Comparison of ENCODE assay signal across 11 cellular contexts in genomic region chrX:115268421-115268820, GRCh38. TPM values are rescaled to one million over a fixed set of nuclear protein-coding genes. Genes with fewer than 3 reads are reported as not detected.
A peak's percentile ranks its signal among the peaks of the same experiment; 100 is the strongest.
DNase-seq lines count a peak whose midpoint lies in the region; ATAC-seq, FAIRE-seq and TF ChIP-seq lines count a peak whose summit lies in the region.
"Had no signal": no experiment of that assay in that cellular context is flagged by ENCODE, and none has a peak within 500 bp of the region (broad histone marks: within the 10 kb centered on the region; RNA-seq: fewer than 3 reads in every experiment).

No MANE protein-coding gene starts in this region.

- no peaks in the 10 kb centered on the region for H3K9me3 ChIP-seq in HAP-1
- no peaks in the 10 kb centered on the region for H3K9me3 ChIP-seq in kidney (ENCODE audit: control insufficient read depth in 1 of 2, low read length in 2 of 2)

- in situ Hi-C loops in HAP-1 (cut with MboI; ENCODE audit: low sequenced_read_pairs), result no loop called here

- no peaks in the 10 kb centered on the region for H3K9me3 Mint-ChIP-seq in Calu3 (ENCODE audit: low read depth, unreplicated experiment)

- H3K36me3 Mint-ChIP-seq in Calu3 (ENCODE audit: insufficient read depth, unreplicated experiment), result no peaks in the 10 kb centered on the region

- no peak for TF ChIP-seq CTCF in Calu3 (IDR thresholded peaks at IDR 0.05; ENCODE audit: unreplicated experiment)
- 0 out of 2 replicates have a peak, but pooled peaks have one; percentile 16 for TF ChIP-seq CTCF in WI38 (IDR thresholded peaks at IDR 0.05; ENCODE audit: low read depth, low read length)
- TF ChIP-seq CTCF in kidney (IDR thresholded peaks at IDR 0.05; ENCODE audit: borderline replicate concordance, extremely low read depth, insufficient read depth), result no peak

- FAIRE-seq in kidney (lab: Jason Lieb, UNC), result peak; percentile 8
- no peak for FAIRE-seq in HTR-8/SVneo (lab: Jason Lieb, UNC)

- H3K9ac ChIP-seq in kidney (ENCODE audit: low read length in 2 of 2), result no peak overlapping the region

- H3K4me3 Mint-ChIP-seq in Calu3 (ENCODE audit: low read depth, unreplicated experiment), result no peak overlapping the region

- H3K4me1 Mint-ChIP-seq in Calu3 (ENCODE audit: low read depth, unreplicated experiment), result no peaks in the 10 kb centered on the region

- ATAC-seq in HG02840 (IDR thresholded peaks at IDR 0.05; ENCODE audit: low FRiP score, unreplicated experiment), result no peak
- no peak for ATAC-seq in HG02642 (IDR thresholded peaks at IDR 0.05; ENCODE audit: poor library complexity, unreplicated experiment)

- BruUV-seq in Calu3 (replicated peaks; lab: Mats Ljungman, UMichigan), result no TSS peak

- DNase-seq in Calu3, result peak; percentile 7
- DNase-seq in HAP-1 (ENCODE audit: low spot score in 2 of 2), result peak; percentile 45 to 63
- no peak for DNase-seq in kidney
- DNase-seq in stimulated activated CD4-positive, alpha-beta T cell treated with anti-CD3 and anti-CD28 coated beads, Interleukin-12 subunit alpha, Interleukin-12 subunit beta, amount 100 ng/mL, for 4 hours, result no peak
- DNase-seq in HTR-8/SVneo (ENCODE audit: insufficient read length, low spot score), result no peak
- DNase-seq: retina; stimulated activated CD8-positive, alpha-beta memory T cell treated with anti-CD3 and anti-CD28 coated beads, Interleukin-4, amount 100 ng/mL, for 48 hours had no signal

- H3K36me3 ChIP-seq in HAP-1 (replicated peaks) (no peaks in the 10 kb centered on the region), kidney (ENCODE audit: control insufficient read depth in 1 of 2, insufficient read depth in 2 of 2, low read length in 2 of 2) (no peaks in the 10 kb centered on the region)

- no peaks in the 10 kb centered on the region for H3K27me3 ChIP-seq in HAP-1 (ENCODE audit: low read depth)

- H3K27me3 Mint-ChIP-seq in Calu3 (ENCODE audit: unreplicated experiment), result no peaks in the 10 kb centered on the region

- H3K4me1 ChIP-seq in HAP-1 (peaks cover 25% of the 10 kb centered on the region), kidney (ENCODE audit: control insufficient read depth in 1 of 2, insufficient read depth in 1 of 2, low read depth in 1 of 2, low read length in 2 of 2) (no peaks in the 10 kb centered on the region)

- no peak overlapping the region for H3K4me3 ChIP-seq in HAP-1
- H3K4me3 ChIP-seq in WI38 (ENCODE audit: low read depth, low read length), result no peak overlapping the region
- no peak overlapping the region for H3K4me3 ChIP-seq in kidney (ENCODE audit: low read length in 2 of 2)

- intact Hi-C loops in Calu3 (cut with micrococcal nuclease; ENCODE audit: unreplicated experiment), result loop anchor here (1.0 kb wide), 1 partner anchor 41 kb away; no protein-coding TSS in a partner anchor
- intact Hi-C loops in kidney (cut with DNase I), result no loop called here

- H3K27ac Mint-ChIP-seq in Calu3 (ENCODE audit: unreplicated experiment), result no peak overlapping the region

- H3K27ac ChIP-seq in kidney (ENCODE audit: low read depth in 2 of 2, low read length in 2 of 2), result no peak overlapping the region

- CTCF ChIA-PET in Calu3 (lab: Charles Lee), result no interaction called here

RNA-seq across cellular contexts. Expression of gene LUZP4, which starts 21.1 kb away (rescaled TPM):
- total RNA-seq in Calu3 (2022) (not detected in 2 replicates), kidney (not detected)
- not detected for polyA plus RNA-seq in kidney (ENCODE audit: insufficient read depth, low read depth, low replicate concordance)
- total RNA-seq: RPMI7951 had no signal

RNA-seq across cellular contexts. Expression of gene LRCH2, which starts 34.5 kb away (rescaled TPM):
- total RNA-seq in Calu3 (2022) (not detected in 2 replicates), kidney (2.4 TPM)
- polyA plus RNA-seq in kidney (ENCODE audit: insufficient read depth, low read depth, low replicate concordance), result 0.86 TPM
- total RNA-seq: RPMI7951 had no signal

Comparison
In these comparisons a context has a peak if more than half of its experiments do, and no peak if none do; other contexts are left out.
1. DNase-seq: peak in Calu3 (single experiment) and HAP-1 (2 of 2); none in kidney (single experiment), stimulated activated CD4-positive, alpha-beta T cell treated with anti-CD3 and anti-CD28 coated beads, Interleukin-12 subunit alpha, Interleukin-12 subunit beta, amount 100 ng/mL, for 4 hours (single experiment) and HTR-8/SVneo (single experiment).